In the genomic region with DNA sequence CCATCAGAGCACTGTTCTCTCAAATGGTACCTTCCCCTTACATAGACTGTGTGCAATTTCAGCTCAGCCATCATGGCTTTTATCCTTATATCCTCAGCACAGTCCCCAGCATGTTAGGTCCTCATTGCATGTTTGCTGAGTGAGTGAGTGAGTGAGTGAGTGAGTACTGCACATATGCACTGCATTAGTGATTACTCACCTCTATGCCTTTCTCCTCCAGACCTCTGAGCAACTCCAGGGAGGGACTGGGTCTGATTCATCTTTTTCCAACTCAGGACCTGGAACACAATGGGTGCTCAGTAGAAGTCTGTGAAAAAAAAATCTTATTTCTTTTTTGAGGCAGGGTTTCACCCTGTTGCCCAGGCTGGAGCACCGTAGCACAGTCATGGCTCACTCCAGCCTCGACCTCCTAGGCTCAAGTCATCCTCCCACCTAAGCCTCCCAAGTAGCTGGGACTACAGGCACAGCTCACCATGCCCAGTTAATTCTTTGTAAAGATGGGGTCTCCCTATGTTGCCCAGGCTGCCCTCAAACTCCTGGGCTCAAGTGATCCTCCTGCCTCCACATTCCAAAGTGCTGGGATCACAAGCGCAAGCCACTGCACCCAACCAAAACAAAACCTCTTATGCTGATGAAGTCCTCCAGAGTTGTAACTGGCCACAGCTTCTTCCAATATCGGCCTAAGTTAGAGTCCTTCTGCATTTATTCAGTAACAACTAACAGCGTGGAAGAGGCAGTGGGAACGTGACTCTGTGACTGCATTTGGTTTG, we compare ENCODE assay signal across 12 cellular contexts. TPM values are rescaled to one million over a fixed set of nuclear protein-coding genes. Genes with fewer than 3 reads are reported as not detected.
A peak's percentile ranks its signal among the peaks of the same experiment; 100 is the strongest.
DNase-seq lines count a peak whose midpoint lies in the region; TF ChIP-seq lines count a peak whose summit lies in the region.
"Had no signal": no experiment of that assay in that cellular context is flagged by ENCODE, and none has a peak within 500 bp of the region (broad histone marks: within the 10 kb centered on the region; RNA-seq: fewer than 3 reads in every experiment).

No MANE protein-coding gene starts in this region.

- H3K9ac ChIP-seq in OCI-LY3 (ENCODE audit: low read length) = no peak overlapping the region

- H3K27me3 ChIP-seq in OCI-LY3 (ENCODE audit: low read depth, low read length) (peaks cover 14% of the 10 kb centered on the region), osteoblast (ENCODE audit: insufficient read depth, low read length) (peaks cover 15% of the 10 kb centered on the region)

- peak overlapping the region; percentile 72 for H3K4me2 ChIP-seq in OCI-LY3 (ENCODE audit: low read length)
- H3K4me2 ChIP-seq in osteoblast (ENCODE audit: insufficient read depth, low read length) = peak overlapping the region; percentile 76

- no peak for TF ChIP-seq CTCF in OCI-LY3 (IDR thresholded peaks at IDR 0.05; ENCODE audit: low read depth, low read length)
- TF ChIP-seq CTCF in osteoblast (IDR thresholded peaks at IDR 0.05; ENCODE audit: extremely low read depth, low read depth, low read length) = no peak

- H3K27ac ChIP-seq in OCI-LY3 (ENCODE audit: low read length) = no peak overlapping the region
- H3K27ac ChIP-seq in osteoblast (ENCODE audit: low read depth, low read length) = peak overlapping the region; percentile 90

- H3K4me3 ChIP-seq in OCI-LY3 (ENCODE audit: low read length) (peak overlapping the region; percentile 55), osteoblast (ENCODE audit: insufficient read depth, low read length) (peak overlapping the region; percentile 38)

- DNase-seq in EL (peak; percentile 94), dermis blood vessel endothelial cell (peak; percentile 39), osteoblast (ENCODE audit: insufficient read length, low spot score, missing footprints) (peak; percentile 96), GM19238 (ENCODE audit: insufficient read length, low spot score) (no peak), MV-4-11 (lab: John Stamatoyannopoulos, UW) (no peak), NCI-H446 treated with DMSO at 0.1 percent for 48 hours (lab: John Stamatoyannopoulos, UW) (no peak)
- no peak for DNase-seq in activated T-cell treated with anti-CD3 and anti-CD28 coated beads, Interleukin-2, amount 50 U/mL, for 24 hours
- DNase-seq: activated T-cell treated with anti-CD3 and anti-CD28 coated beads for 4 hours, NCI-H510A had no signal

- H3K36me3 Mint-ChIP-seq in activated T-cell treated with anti-CD3 and anti-CD28 coated beads, Interleukin-2, amount 50 U/mL, for 24 hours (ENCODE audit: low read depth) = no peaks in the 10 kb centered on the region

- no peak overlapping the region for H3K27ac Mint-ChIP-seq in activated T-cell treated with anti-CD3 and anti-CD28 coated beads, Interleukin-2, amount 50 U/mL, for 24 hours

- H3K4me1 ChIP-seq in OCI-LY3 (ENCODE audit: low read length) (peaks cover 3% of the 10 kb centered on the region), osteoblast (ENCODE audit: insufficient read depth, low read length) (peaks cover 27% of the 10 kb centered on the region)

- H3K36me3 ChIP-seq in OCI-LY3 (replicated peaks; ENCODE audit: low read depth, low read length) (no peaks in the 10 kb centered on the region), osteoblast (ENCODE audit: insufficient read depth, low read length) (no peaks in the 10 kb centered on the region)

- H3K79me2 ChIP-seq in OCI-LY3 (ENCODE audit: low read length) (no peaks in the 10 kb centered on the region), osteoblast (ENCODE audit: insufficient read depth, low read length) (no peaks in the 10 kb centered on the region)

- H3K4me3 Mint-ChIP-seq in activated T-cell treated with anti-CD3 and anti-CD28 coated beads, Interleukin-2, amount 50 U/mL, for 24 hours = no peak overlapping the region

- H3K27me3 Mint-ChIP-seq in activated T-cell treated with anti-CD3 and anti-CD28 coated beads, Interleukin-2, amount 50 U/mL, for 24 hours = no peaks in the 10 kb centered on the region

- H3K9me3 ChIP-seq in OCI-LY3 (ENCODE audit: insufficient read depth, low read length) (no peaks in the 10 kb centered on the region), osteoblast (ENCODE audit: low read depth, low read length) (no peaks in the 10 kb centered on the region)

- H4K20me1 ChIP-seq in OCI-LY3 (ENCODE audit: insufficient read depth, low read length) (no peaks in the 10 kb centered on the region), osteoblast (ENCODE audit: insufficient read depth, low read length) (no peaks in the 10 kb centered on the region)

- 0 out of 2 replicates have a peak overlapping the region, but pooled peaks have one; percentile 72 for H2AFZ ChIP-seq in OCI-LY3 (ENCODE audit: low read depth, low read length)
- peak overlapping the region; percentile 13 for H2AFZ ChIP-seq in osteoblast (ENCODE audit: low read length)

- H3K4me1 Mint-ChIP-seq in activated T-cell treated with anti-CD3 and anti-CD28 coated beads, Interleukin-2, amount 50 U/mL, for 24 hours (ENCODE audit: low read depth) = peaks cover 15% of the 10 kb centered on the region

- no peaks in the 10 kb centered on the region for H3K9me3 Mint-ChIP-seq in activated T-cell treated with anti-CD3 and anti-CD28 coated beads, Interleukin-2, amount 50 U/mL, for 24 hours

RNA-seq across cellular contexts. Expression of a gene that starts 23.7 kb away (rescaled TPM):
- total RNA-seq in dermis blood vessel endothelial cell (not detected in 2 replicates), osteoblast (not detected in 2 replicates)
- total RNA-seq: T-helper 2 cell treated with Interferon-gamma antibody and Interleukin-4, amounts not matched to agents 100 ng/mL and 5 ng/mL, for 36 hours; urinary bladder had no signal

RNA-seq across cellular contexts. Expression of a gene that starts 32.3 kb away (rescaled TPM):
- total RNA-seq in dermis blood vessel endothelial cell (11.7 and 45.5 TPM in 2 replicates), osteoblast (3.3 and 3.8 TPM in 2 replicates)

RNA-seq across cellular contexts. Expression of a gene that starts 32.8 kb away (rescaled TPM):
- total RNA-seq in dermis blood vessel endothelial cell = not detected in 2 replicates
- total RNA-seq in osteoblast = 3.2 and 4.3 TPM in 2 replicates

RNA-seq across cellular contexts. Expression of a gene that starts 33.0 kb away (rescaled TPM):
- total RNA-seq in dermis blood vessel endothelial cell (4.4 and 5.9 TPM in 2 replicates), osteoblast (6.9 and 7.7 TPM in 2 replicates)

Comparison
In these comparisons a context has a peak if more than half of its experiments do, and no peak if none do; other contexts are left out.
1. DNase-seq: peak in EL (single experiment), dermis blood vessel endothelial cell (single experiment) and osteoblast (single experiment); none in GM19238 (single experiment), MV-4-11 (single experiment), NCI-H446 treated with DMSO at 0.1 percent for 48 hours (single experiment) and activated T-cell treated with anti-CD3 and anti-CD28 coated beads, Interleukin-2, amount 50 U/mL, for 24 hours (single experiment).